In genomic region chr11:115941481-115941993, GRCh38 we compare ENCODE assay signal across 9 cellular contexts.
A peak's percentile ranks its signal among the peaks of the same experiment; 100 is the strongest.
DNase-seq lines count a peak whose midpoint lies in the region; ATAC-seq, FAIRE-seq and TF ChIP-seq lines count a peak whose summit lies in the region.
"Had no signal": no experiment of that assay in that cellular context is flagged by ENCODE, and none has a peak within 500 bp of the region (broad histone marks: within the 10 kb centered on the region; RNA-seq: fewer than 3 reads in every experiment).

No MANE protein-coding gene starts in this region.

- no peaks in the 10 kb centered on the region for H3K4me1 Mint-ChIP-seq in stimulated activated naive CD8-positive, alpha-beta T cell treated with anti-CD3 and anti-CD28 coated beads, Interleukin-15, amount 100 ng/mL, for 72 hours
- H3K4me1 Mint-ChIP-seq: B cell had no signal

- H3K4me3 ChIP-seq in K562 (no peak overlapping the region), uterus (no peak overlapping the region)

- ATAC-seq in stimulated activated naive CD8-positive, alpha-beta T cell treated with anti-CD3 and anti-CD28 coated beads, Interleukin-15, amount 100 ng/mL, for 72 hours = peak; percentile 78
- ATAC-seq in stimulated activated naive CD8-positive, alpha-beta T cell treated with anti-CD3 and anti-CD28 coated beads, Interleukin-15, Interleukin-2, amounts not matched to agents 100 U/mL and 50 U/mL, for 24 hours = no peak
- peak; percentile 66; the same call in 2 of the 3 replicates for ATAC-seq in K562
- ATAC-seq in GM18517 (IDR thresholded peaks at IDR 0.05; ENCODE audit: unreplicated experiment) = no peak
- ATAC-seq in left colon = no peak

- no peaks in the 10 kb centered on the region for H3K79me2 ChIP-seq in K562 (ENCODE audit: control insufficient read depth, insufficient read depth, low read length)

- intact Hi-C loops in K562 (cut with micrococcal nuclease) = no loop called here
- intact Hi-C loops in uterus (cut with DNase I; ENCODE audit: low total_unique reads) = no loop called here
- intact Hi-C loops in left colon (cut with DNase I, micrococcal nuclease) = no loop called here

- no peak for TF ChIP-seq POLR2A in K562 (conservative IDR thresholded peaks at IDR 0.05)
- TF ChIP-seq POLR2A in uterus (IDR thresholded peaks at IDR 0.05) = no peak

- no peak overlapping the region for H3K4me3 Mint-ChIP-seq in stimulated activated naive CD8-positive, alpha-beta T cell treated with anti-CD3 and anti-CD28 coated beads, Interleukin-15, amount 100 ng/mL, for 72 hours
- H3K4me3 Mint-ChIP-seq: B cell had no signal

- FAIRE-seq in K562 (lab: Jason Lieb, UNC) = no peak

- H3K9me3 Mint-ChIP-seq in stimulated activated naive CD8-positive, alpha-beta T cell treated with anti-CD3 and anti-CD28 coated beads, Interleukin-15, amount 100 ng/mL, for 72 hours = peaks cover 5 to 12% of the 10 kb centered on the region in 2 donors

- peaks cover 5% of the 10 kb centered on the region; the same call in 1 of the 2 replicates for H4K20me1 ChIP-seq in K562 (replicated peaks; ENCODE audit: control insufficient read depth, insufficient read depth, low read length)

- in situ Hi-C loops in K562 (cut with MboI) = no loop called here

- no peaks in the 10 kb centered on the region for H3K36me3 ChIP-seq in K562 (ENCODE audit: control insufficient read depth, insufficient read depth, low read length)
- no peaks in the 10 kb centered on the region for H3K36me3 ChIP-seq in uterus

- TF ChIP-seq CTCF in K562 (IDR thresholded peaks at IDR 0.05 in 2 of 3, conservative IDR thresholded peaks at IDR 0.05 in 1 of 3; ENCODE audit: insufficient read depth in 2 of 3, low read depth in 1 of 3, low read length in 3 of 3) = no peak
- TF ChIP-seq CTCF in uterus (IDR thresholded peaks at IDR 0.05) = no peak

- peaks cover 9% of the 10 kb centered on the region for H3K27me3 Mint-ChIP-seq in stimulated activated naive CD8-positive, alpha-beta T cell treated with anti-CD3 and anti-CD28 coated beads, Interleukin-15, amount 100 ng/mL, for 72 hours

- H3K4me2 ChIP-seq in K562 (ENCODE audit: insufficient read depth, low read length) = no peak overlapping the region

- TF ChIP-seq RAD21 in K562 (CRISPR knock-in tag; conservative IDR thresholded peaks at IDR 0.05 in 1 of 2, IDR thresholded peaks at IDR 0.05 in 1 of 2) = no peak

- H3K9me1 ChIP-seq in K562 (ENCODE audit: control insufficient read depth, insufficient read depth, low read length) = no peaks in the 10 kb centered on the region

- no peak overlapping the region for H3K27ac Mint-ChIP-seq in stimulated activated naive CD8-positive, alpha-beta T cell treated with anti-CD3 and anti-CD28 coated beads, Interleukin-15, amount 100 ng/mL, for 72 hours
- H3K27ac Mint-ChIP-seq: B cell had no signal

- no peak overlapping the region for H3K9ac ChIP-seq in K562 (ENCODE audit: insufficient read depth in 1 of 2, low read depth in 2 of 2, low read length in 2 of 2)

- 2% methylated on average over 15 of the region's 15 CpGs for WGBS in K562 (ENCODE audit: insufficient coverage, low coverage, missing lambda C conversion rate)

- H3K9me3 ChIP-seq in K562 (replicated peaks; ENCODE audit: control insufficient read depth, insufficient read depth, low read depth, low read length) (no peaks in the 10 kb centered on the region), uterus (no peaks in the 10 kb centered on the region)

- no peak overlapping the region for H3K27ac ChIP-seq in K562 (ENCODE audit: extremely low read depth, low read depth, low read length)
- H3K27ac ChIP-seq in uterus = no peak overlapping the region

- H3K27me3 ChIP-seq in K562 (ENCODE audit: control insufficient read depth in 2 of 2, insufficient read depth in 2 of 2, low read length in 2 of 2) (no peaks in the 10 kb centered on the region), uterus (no peaks in the 10 kb centered on the region)

- TF ChIP-seq EP300 in K562 (IDR thresholded peaks at IDR 0.05; ENCODE audit: low read length) = no peak

- POLR2A ChIA-PET in K562 (lab: Yijun Ruan, JAX) = no interaction called here

- H3K4me1 ChIP-seq in K562 (replicated peaks in 1 of 2; ENCODE audit: control insufficient read depth in 2 of 2, insufficient read depth in 2 of 2, low read length in 2 of 2) (no peaks in the 10 kb centered on the region), uterus (no peaks in the 10 kb centered on the region)

- H2AFZ ChIP-seq in K562 (ENCODE audit: low read depth, low read length) = no peak overlapping the region

- BruUV-seq in K562 (replicated peaks; lab: Mats Ljungman, UMichigan) = no TSS peak

- CTCF ChIA-PET in K562 (lab: Yijun Ruan, JAX; ENCODE audit: low intra/inter-chr PET ratio) = no interaction called here

- peak in 1 of 2 donors; percentile 36 for DNase-seq in stimulated activated naive CD8-positive, alpha-beta T cell treated with anti-CD3 and anti-CD28 coated beads, Interleukin-15, amount 100 ng/mL, for 72 hours
- no peak for DNase-seq in stimulated activated naive CD8-positive, alpha-beta T cell treated with anti-CD3 and anti-CD28 coated beads, Interleukin-15, Interleukin-2, amounts not matched to agents 100 U/mL and 50 U/mL, for 24 hours
- DNase-seq in K562 (ENCODE audit: extremely low read depth in 1 of 4, low spot score in 3 of 4) (peak; percentile 20 to 41 (median 27)), kidney tubule cell (ENCODE audit: low spot score) (peak; percentile 96), uterus (peak; percentile 22 to 34), activated gamma-delta T cell treated with Interleukin-2 at 50 U/mL for 16 hours (no peak), left colon (no peak)

TF ChIP-seq in K562, 482 proteins besides CTCF, POLR2A, EP300 and RAD21 (continues in another document):
- TF ChIP-seq HLTF (IDR thresholded peaks at IDR 0.05) = no peak
- TF ChIP-seq ZNF140 (CRISPR knock-in tag; IDR thresholded peaks at IDR 0.05) = no peak
- TF ChIP-seq KLF13 (tag; IDR thresholded peaks at IDR 0.05; ENCODE audit: borderline replicate concordance, low read depth) = no peak
- no peak for TF ChIP-seq ZNF24 (IDR thresholded peaks at IDR 0.05)
- TF ChIP-seq CCNT2 (IDR thresholded peaks at IDR 0.05; ENCODE audit: borderline replicate concordance, extremely low read depth, insufficient read length, low read depth, low read length) = no peak
- no peak for TF ChIP-seq MCM2 (IDR thresholded peaks at IDR 0.05; ENCODE audit: low read depth)
- TF ChIP-seq PATZ1 (CRISPR knock-in tag; IDR thresholded peaks at IDR 0.05; ENCODE audit: borderline replicate concordance) = no peak
- no peak for TF ChIP-seq ZNF124 (CRISPR knock-in tag; IDR thresholded peaks at IDR 0.05)
- no peak for TF ChIP-seq ZC3H8 (IDR thresholded peaks at IDR 0.05)
- TF ChIP-seq NELFE (IDR thresholded peaks at IDR 0.05; ENCODE audit: insufficient read depth, insufficient read length) = no peak
- peak; percentile 78 for TF ChIP-seq JUND (IDR thresholded peaks at IDR 0.05; ENCODE audit: borderline replicate concordance, low read depth, low read length)
- TF ChIP-seq JUND (tag; IDR thresholded peaks at IDR 0.05; ENCODE audit: borderline replicate concordance, low read depth, low read length) = peak; percentile 71; the same call in 2 of the 3 replicates
- no peak for TF ChIP-seq MNT (conservative IDR thresholded peaks at IDR 0.05)
- peak; percentile 62; the same call in 1 of the 2 replicates for TF ChIP-seq BHLHE40 (IDR thresholded peaks at IDR 0.05; ENCODE audit: low read length)
- no peak for TF ChIP-seq ZNF445 (CRISPR knock-in tag; IDR thresholded peaks at IDR 0.05; ENCODE audit: low read depth)
- TF ChIP-seq SRSF9 (IDR thresholded peaks at IDR 0.05; ENCODE audit: borderline replicate concordance, low read depth, low read length) = no peak
- TF ChIP-seq BRCA1 (IDR thresholded peaks at IDR 0.05) = no peak
- TF ChIP-seq BRCA1 (CRISPR knock-in tag; IDR thresholded peaks at IDR 0.05) = no peak
- TF ChIP-seq DEAF1 (CRISPR knock-in tag; IDR thresholded peaks at IDR 0.05) = no peak

Comparison
In these comparisons a context has a peak if more than half of its experiments do, and no peak if none do; other contexts are left out.
1. ATAC-seq: peak in stimulated activated naive CD8-positive, alpha-beta T cell treated with anti-CD3 and anti-CD28 coated beads, Interleukin-15, amount 100 ng/mL, for 72 hours (single experiment) and K562 (single experiment); none in stimulated activated naive CD8-positive, alpha-beta T cell treated with anti-CD3 and anti-CD28 coated beads, Interleukin-15, Interleukin-2, amounts not matched to agents 100 U/mL and 50 U/mL, for 24 hours (single experiment), GM18517 (single experiment) and left colon (single experiment).
2. DNase-seq: peak in K562 (4 of 4), kidney tubule cell (single experiment) and uterus (2 of 2); none in stimulated activated naive CD8-positive, alpha-beta T cell treated with anti-CD3 and anti-CD28 coated beads, Interleukin-15, Interleukin-2, amounts not matched to agents 100 U/mL and 50 U/mL, for 24 hours (single experiment), activated gamma-delta T cell treated with Interleukin-2 at 50 U/mL for 16 hours (single experiment) and left colon (0 of 2).